9 cellular contexts compared by ENCODE assay signal in the genomic region with DNA sequence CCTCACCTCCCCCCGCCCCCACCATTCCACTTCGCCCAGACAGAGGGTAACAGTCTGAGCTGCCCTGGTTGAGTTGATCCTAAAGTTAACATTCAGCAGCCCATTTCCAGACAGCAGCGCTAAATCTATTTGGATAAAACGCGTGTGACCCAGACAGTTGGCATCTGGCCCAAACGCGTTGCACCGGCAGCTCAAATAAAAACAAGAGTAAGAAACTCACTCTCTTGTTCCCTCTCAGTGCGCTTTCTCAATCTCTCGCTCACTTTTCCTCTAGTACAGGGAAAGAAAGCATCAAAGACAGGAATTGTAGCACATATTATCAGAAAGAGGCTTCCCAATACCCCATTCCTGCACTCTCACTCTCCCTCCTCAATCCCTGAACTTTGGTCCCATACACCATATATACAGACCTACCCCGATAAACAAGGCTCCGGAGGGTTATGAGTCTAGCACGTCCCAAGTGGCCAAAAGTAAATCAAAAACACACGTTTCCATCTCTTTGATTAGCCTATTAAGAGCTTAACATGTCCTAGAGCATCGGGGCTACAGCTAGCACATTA. TPM values are rescaled to one million over a fixed set of nuclear protein-coding genes. Genes with fewer than 3 reads are reported as not detected.
DNase-seq lines count a peak whose midpoint lies in the region; ATAC-seq, FAIRE-seq and TF ChIP-seq lines count a peak whose summit lies in the region.
"Had no signal": no experiment of that assay in that cellular context is flagged by ENCODE, and none has a peak within 500 bp of the region (broad histone marks: within the 10 kb centered on the region; RNA-seq: fewer than 3 reads in every experiment).

No MANE protein-coding gene starts in this region.

- peaks cover 11% of the 10 kb centered on the region for H3K4me1 Mint-ChIP-seq in astrocyte (ENCODE audit: low read depth, unreplicated experiment)

- peak; percentile 9 for DNase-seq in GM10248 (ENCODE audit: extremely low spot score)
- peak; percentile 43 for DNase-seq in PC-3
- peak; percentile 81 for DNase-seq in astrocyte (ENCODE audit: low read depth)
- peak; percentile 75 for DNase-seq in hepatocyte (ENCODE audit: low spot score)
- peak; percentile 63 for DNase-seq in retina
- no peak for DNase-seq in middle frontal gyrus (ENCODE audit: extremely low spot score, low spot score)

- peaks cover 8% of the 10 kb centered on the region; the same call in 1 of the 2 replicates for H3K79me2 ChIP-seq in PC-3 (ENCODE audit: low read length)
- peaks cover 55% of the 10 kb centered on the region for H3K79me2 ChIP-seq in astrocyte (ENCODE audit: insufficient read depth, low read length)
- peaks cover 33% of the 10 kb centered on the region for H3K79me2 ChIP-seq in hepatocyte

- H3K9ac ChIP-seq in PC-3 (ENCODE audit: low read length) (peak overlapping the region; percentile 12; the same call in 1 of the 2 replicates), astrocyte (ENCODE audit: low read length) (peak overlapping the region; percentile 94)

- no peaks in the 10 kb centered on the region for H3K27me3 Mint-ChIP-seq in astrocyte (ENCODE audit: low read depth, unreplicated experiment)
- H3K27me3 Mint-ChIP-seq: activated naive CD4-positive, alpha-beta T cell treated with anti-CD3 and anti-CD28 coated beads, Interleukin-2, amount 50 U/mL, for 24 hours had no signal

- H3K36me3 ChIP-seq in PC-3 (ENCODE audit: low read depth, low read length): no peaks in the 10 kb centered on the region
- no peaks in the 10 kb centered on the region for H3K36me3 ChIP-seq in astrocyte (ENCODE audit: insufficient read depth, low read length)
- H3K36me3 ChIP-seq in hepatocyte (replicated peaks; ENCODE audit: insufficient read depth, low read depth): no peaks in the 10 kb centered on the region

- CTCF ChIA-PET in GM10248 (lab: Yijun Ruan, JAX) (interaction anchor here (0.8 to 4.4 kb wide), 6 partner anchors 21 to 670 kb away, joined by 3 to 48 read pairs (median 4); no protein-coding TSS in a partner anchor), PC-3 (lab: Charles Lee) (no interaction called here)

- H3K27ac ChIP-seq in PC-3 (ENCODE audit: low read length) (no peak overlapping the region), astrocyte (ENCODE audit: low read depth, low read length) (peak overlapping the region; percentile 90), hepatocyte (peak overlapping the region; percentile 93)

- TF ChIP-seq CTCF in GM10248 (IDR thresholded peaks at IDR 0.05; ENCODE audit: control extremely low read depth, extremely low read depth, low read depth, missing control alignments) (no peak), PC-3 (conservative IDR thresholded peaks at IDR 0.05; ENCODE audit: low read depth, low read length) (no peak), astrocyte (IDR thresholded peaks at IDR 0.05; ENCODE audit: insufficient read depth, low read depth, low read length) (no peak), hepatocyte (IDR thresholded peaks at IDR 0.05; ENCODE audit: poor library complexity) (no peak)

- H3K27ac Mint-ChIP-seq in astrocyte (ENCODE audit: unreplicated experiment): no peak overlapping the region
- H3K27ac Mint-ChIP-seq: activated naive CD4-positive, alpha-beta T cell treated with anti-CD3 and anti-CD28 coated beads, Interleukin-2, amount 50 U/mL, for 24 hours had no signal

- H3K9me3 ChIP-seq in PC-3 (ENCODE audit: low read length): no peaks in the 10 kb centered on the region
- H3K9me3 ChIP-seq in astrocyte (ENCODE audit: insufficient read depth, low read depth, low read length): no peaks in the 10 kb centered on the region
- H3K9me3 ChIP-seq in hepatocyte (ENCODE audit: low read depth): no peaks in the 10 kb centered on the region

- WGBS in hepatocyte (ENCODE audit: low lambda C conversion rate, missing lambda C conversion rate): under 1% methylated on average over 14 of the region's 15 CpGs

- no peaks in the 10 kb centered on the region for H3K9me2 ChIP-seq in PC-3 (replicated peaks; ENCODE audit: low read length)
- no peaks in the 10 kb centered on the region for H3K9me2 ChIP-seq in hepatocyte (replicated peaks; ENCODE audit: insufficient read depth)

- H3K4me2 ChIP-seq in PC-3 (ENCODE audit: low read length): peak overlapping the region; percentile 89
- H3K4me2 ChIP-seq in astrocyte (ENCODE audit: low read length): peak overlapping the region; percentile 91
- H3K4me2 ChIP-seq in hepatocyte: peak overlapping the region; percentile 87

- H3F3A ChIP-seq in PC-3 (ENCODE audit: low read length, unreplicated experiment): no peaks in the 10 kb centered on the region

- no peak overlapping the region for H3K4me3 Mint-ChIP-seq in astrocyte (ENCODE audit: unreplicated experiment)
- H3K4me3 Mint-ChIP-seq: activated naive CD4-positive, alpha-beta T cell treated with anti-CD3 and anti-CD28 coated beads, Interleukin-2, amount 50 U/mL, for 24 hours had no signal

- peak overlapping the region; percentile 79 for H3K4me3 ChIP-seq in PC-3 (ENCODE audit: low read length)
- peak overlapping the region; percentile 95 for H3K4me3 ChIP-seq in astrocyte (ENCODE audit: insufficient read depth, low read depth, low read length)
- peak overlapping the region; percentile 54 for H3K4me3 ChIP-seq in hepatocyte

- no peaks in the 10 kb centered on the region for H3K9me3 Mint-ChIP-seq in astrocyte (ENCODE audit: unreplicated experiment)
- H3K9me3 Mint-ChIP-seq: activated naive CD4-positive, alpha-beta T cell treated with anti-CD3 and anti-CD28 coated beads, Interleukin-2, amount 50 U/mL, for 24 hours had no signal

- H4K20me1 ChIP-seq in PC-3 (ENCODE audit: low read length): no peaks in the 10 kb centered on the region
- H4K20me1 ChIP-seq in astrocyte (ENCODE audit: insufficient read depth, low read length): no peaks in the 10 kb centered on the region
- no peaks in the 10 kb centered on the region for H4K20me1 ChIP-seq in hepatocyte (ENCODE audit: insufficient read depth, poor library complexity, severe bottlenecking)

- peak; percentile 79 for FAIRE-seq in astrocyte (lab: Jason Lieb, UNC)

- H3K4me1 ChIP-seq in PC-3 (ENCODE audit: insufficient read depth, low read length) (peaks cover 7% of the 10 kb centered on the region; the same call in 1 of the 2 replicates), astrocyte (ENCODE audit: insufficient read depth, low read length) (peaks cover 17% of the 10 kb centered on the region), hepatocyte (ENCODE audit: insufficient read depth) (peaks cover 5% of the 10 kb centered on the region)

- ATAC-seq in HG02885 (IDR thresholded peaks at IDR 0.05; ENCODE audit: poor library complexity, unreplicated experiment) (peak; percentile 34), PC-3 (no peak; the same call in 1 of the 2 replicates), HG03571 (IDR thresholded peaks at IDR 0.05; ENCODE audit: unreplicated experiment) (no peak)

- H3K27me3 ChIP-seq in PC-3 (ENCODE audit: low read length): no peaks in the 10 kb centered on the region
- H3K27me3 ChIP-seq in astrocyte (ENCODE audit: insufficient read depth, low read length): no peaks in the 10 kb centered on the region
- H3K27me3 ChIP-seq in hepatocyte: no peaks in the 10 kb centered on the region

- BruUV-seq in PC-3 (replicated peaks; lab: Mats Ljungman, UMichigan): no TSS peak

- H3K36me3 Mint-ChIP-seq in astrocyte (ENCODE audit: low read depth, unreplicated experiment): no peaks in the 10 kb centered on the region
- H3K36me3 Mint-ChIP-seq: activated naive CD4-positive, alpha-beta T cell treated with anti-CD3 and anti-CD28 coated beads, Interleukin-2, amount 50 U/mL, for 24 hours had no signal

- POLR2A ChIA-PET in GM10248 (lab: Yijun Ruan, JAX) (interaction anchor here (0.6 kb wide), 2 partner anchors 342 to 515 kb away, joined by 3 read pairs; no protein-coding TSS in a partner anchor), PC-3 (lab: Charles Lee; ENCODE audit: unreplicated experiment) (interaction anchor here (0.6 kb wide), 1 partner anchor 271 kb away, joined by 13 read pairs; no protein-coding TSS in a partner anchor)

- intact Hi-C loops in PC-3 (cut with micrococcal nuclease): loop anchor here (2.0 to 5.0 kb wide), 2 partner anchors 263 to 380 kb away; no protein-coding TSS in a partner anchor

- H2AFZ ChIP-seq in PC-3 (ENCODE audit: low read length): peak overlapping the region; percentile 86
- peak overlapping the region; percentile 31 for H2AFZ ChIP-seq in astrocyte (ENCODE audit: low read depth, low read length)
- H2AFZ ChIP-seq in hepatocyte: peak overlapping the region; percentile 45

RNA-seq across cellular contexts. Expression of a gene that starts 1.3 kb away (rescaled TPM):
- total RNA-seq in PC-3 (2014; rRNA removed): 1.5 and 1.7 TPM in 2 replicates
- 27.7 and 37.1 TPM in 2 replicates for total RNA-seq in astrocyte
- 10.4 and 21.0 TPM in 2 replicates for total RNA-seq in hepatocyte
- polyA plus RNA-seq in hepatocyte: 3.4 and 5.9 TPM in 2 replicates

Comparison
In these comparisons a context has a peak if more than half of its experiments do, and no peak if none do; other contexts are left out.
1. H2AFZ ChIP-seq: peak in every context shown above with its lines; median percentile 86 in PC-3; 45 in hepatocyte; 31 in astrocyte.